ENCODE assay signal across 10 cellular contexts in the genomic region with DNA sequence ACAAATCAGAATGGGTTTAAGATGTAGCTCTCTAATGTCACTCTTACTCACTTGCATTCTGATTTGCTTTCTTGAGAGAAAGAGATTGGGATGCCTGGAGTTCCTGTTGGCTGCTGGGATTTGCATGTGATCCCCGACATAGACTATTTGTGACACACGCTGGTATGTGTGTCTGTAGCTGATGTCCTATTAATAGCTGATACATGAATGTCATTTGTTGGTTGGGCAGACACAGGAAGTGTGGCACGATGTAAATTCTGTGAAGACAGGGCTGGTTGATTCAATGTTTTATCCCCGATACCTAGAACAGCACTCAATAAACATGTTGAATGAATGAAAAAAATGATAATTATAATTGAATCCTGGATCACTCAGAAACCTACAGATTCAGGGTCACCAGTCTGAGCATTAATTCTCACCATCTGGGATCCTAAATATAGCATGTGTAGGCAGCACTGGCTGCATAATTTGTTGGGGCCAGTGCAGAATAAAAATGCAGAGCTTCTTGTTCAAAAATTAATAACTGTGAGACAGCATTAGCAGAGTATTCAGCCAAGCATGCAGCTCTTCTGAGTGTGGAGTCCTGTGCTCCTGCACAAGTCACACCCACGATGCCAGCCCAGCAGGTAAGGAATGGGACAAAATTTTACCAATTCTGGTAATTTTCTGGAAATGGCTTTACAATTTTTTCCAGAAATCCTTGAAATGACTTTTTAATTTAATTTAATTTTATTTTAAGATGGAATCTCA. TPM values are rescaled to one million over a fixed set of nuclear protein-coding genes. Genes with fewer than 3 reads are reported as not detected.
DNase-seq lines count a peak whose midpoint lies in the region; ATAC-seq and TF ChIP-seq lines count a peak whose summit lies in the region.
"Had no signal": no experiment of that assay in that cellular context is flagged by ENCODE, and none has a peak within 500 bp of the region (broad histone marks: within the 10 kb centered on the region; RNA-seq: fewer than 3 reads in every experiment).

No MANE protein-coding gene starts in this region.

- DNase-seq in SK-MEL-5 (ENCODE audit: low read depth, low spot score) (peak; percentile 8), psoas muscle (no peak), COLO829 (ENCODE audit: low spot score) (no peak), tibial nerve (ENCODE audit: low spot score in 2 of 2) (no peak), right lobe of liver (no peak), HK-2 (ENCODE audit: unreplicated experiment) (no peak)
- DNase-seq: NCI-H524 treated with DMSO at 0.1 percent for 48 hours had no signal

- H3K4me1 ChIP-seq in psoas muscle (peaks cover 13% of the 10 kb centered on the region), tibial nerve (no peaks in the 10 kb centered on the region), right lobe of liver (peaks cover 0 to 10% (median 2%) of the 10 kb centered on the region in 4 donors)

- intact Hi-C loops in psoas muscle (cut with DNase I) (no loop called here), right lobe of liver (cut with DNase I) (no loop called here)

- H3K4me3 ChIP-seq in psoas muscle = no peak overlapping the region
- no peak overlapping the region for H3K4me3 ChIP-seq in tibial nerve
- no peak overlapping the region for H3K4me3 ChIP-seq in right lobe of liver

- ATAC-seq in GM18909 (IDR thresholded peaks at IDR 0.05; ENCODE audit: poor library complexity, unreplicated experiment) (peak; percentile 93), HG02642 (IDR thresholded peaks at IDR 0.05; ENCODE audit: poor library complexity, unreplicated experiment) (peak; percentile 83), psoas muscle (peak; percentile 88 to 94 (median 92)), right lobe of liver (no peak)

- in situ Hi-C loops in SK-MEL-5 (cut with HindIII; ENCODE audit: low pct_unique_long_range_greater_than_20kb, low sequenced_read_pairs) = no loop called here

- H3K9me3 ChIP-seq in psoas muscle (no peaks in the 10 kb centered on the region), tibial nerve (no peaks in the 10 kb centered on the region), right lobe of liver (no peaks in the 10 kb centered on the region)
- H3K9me3 ChIP-seq: neutrophil had no signal

- H3K36me3 ChIP-seq in psoas muscle (ENCODE audit: insufficient read depth in 1 of 2, low read depth in 1 of 2) = no peaks in the 10 kb centered on the region
- no peaks in the 10 kb centered on the region for H3K36me3 ChIP-seq in tibial nerve
- H3K36me3 ChIP-seq in right lobe of liver = no peaks in the 10 kb centered on the region
- H3K36me3 ChIP-seq: neutrophil had no signal

- no peak for TF ChIP-seq POLR2A in tibial nerve (IDR thresholded peaks at IDR 0.05)
- TF ChIP-seq POLR2A in right lobe of liver (IDR thresholded peaks at IDR 0.05) = no peak

- TF ChIP-seq EP300 in tibial nerve (IDR thresholded peaks at IDR 0.05) = no peak

- WGBS in psoas muscle, 3 donors = 19 to 28% (median 22%) methylated on average over 5 of the region's 5 CpGs
- 41 to 46% methylated on average over 5 of the region's 5 CpGs for WGBS in tibial nerve, 2 donors
- WGBS in right lobe of liver (ENCODE audit: insufficient coverage, low coverage, low lambda C conversion rate, missing lambda C conversion rate) = 51% methylated on average over 5 of the region's 5 CpGs

- TF ChIP-seq CTCF in psoas muscle (IDR thresholded peaks at IDR 0.05) (no peak), tibial nerve (IDR thresholded peaks at IDR 0.05) (no peak), right lobe of liver (IDR thresholded peaks at IDR 0.05) (no peak)

- H3K27me3 ChIP-seq in psoas muscle (ENCODE audit: insufficient read depth in 3 of 3, low read length in 2 of 3) (no peaks in the 10 kb centered on the region), tibial nerve (no peaks in the 10 kb centered on the region), right lobe of liver (no peaks in the 10 kb centered on the region)

- H3K27ac ChIP-seq in psoas muscle (peak overlapping the region; percentile 60), tibial nerve (no peak overlapping the region), right lobe of liver (no peak overlapping the region)
- H3K27ac ChIP-seq: neutrophil had no signal

RNA-seq across cellular contexts. Expression of a gene that starts 35.5 kb away (rescaled TPM):
- total RNA-seq in SK-MEL-5 (2014; rRNA removed; shearing (Covaris generic)) = 21.0 and 31.9 TPM in 2 replicates
- polyA plus RNA-seq in SK-MEL-5 (2015; cell fraction: cytosol; rRNA removed) = 22.1 and 28.0 TPM in 2 replicates
- 54.1 and 68.0 TPM in 2 replicates for polyA plus RNA-seq in SK-MEL-5 (2015; cell fraction: nucleus; rRNA removed)
- total RNA-seq in psoas muscle = 10 to 100 TPM in 1 of 4 donors, 1 to 10 TPM in 3; 2.9 to 10.6 (median 6.6) TPM
- polyA plus RNA-seq in psoas muscle = 1 to 10 TPM; 3.2 to 4.7 (median 3.4) TPM
- total RNA-seq in tibial nerve = 10 to 100 TPM; 18.8 to 76.8 (median 42.0) TPM
- total RNA-seq in right lobe of liver = 10 to 100 TPM in 4 of 6 experiments, 1 to 10 TPM in 1, under 1 TPM in 1; 0.75 to 17.4 (median 12.7) TPM

Comparison
In these comparisons a context has a peak if more than half of its experiments do, and no peak if none do; other contexts are left out.
1. ATAC-seq: peak in GM18909 (single experiment), HG02642 (single experiment) and psoas muscle (4 of 4); none in right lobe of liver (0 of 4).